1 cellular context compared by ENCODE assay signal in the genomic region with DNA sequence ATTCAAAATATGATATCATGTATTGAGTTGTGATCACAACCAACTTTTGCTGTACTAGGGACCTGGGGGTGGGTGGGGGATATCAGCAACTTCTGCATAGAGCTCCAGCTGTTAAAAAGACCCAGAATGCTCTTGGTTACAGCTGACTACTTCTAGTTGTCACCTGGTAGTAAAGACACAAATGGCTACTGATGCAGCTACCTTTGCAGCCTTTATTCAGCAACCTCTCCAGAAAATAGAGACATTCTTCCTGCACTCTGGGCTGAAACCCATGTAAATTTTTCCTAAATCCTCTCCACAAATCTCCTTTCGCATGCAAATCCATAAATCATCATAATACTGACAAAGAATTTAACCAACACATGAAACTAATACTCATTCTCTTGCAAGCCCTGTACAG.
TF ChIP-seq lines count a peak whose summit lies in the region.

No MANE protein-coding gene starts in this region.

TF ChIP-seq in K562, 482 proteins besides CTCF, POLR2A, EP300 and RAD21:
- TF ChIP-seq MEIS2 (IDR thresholded peaks at IDR 0.05; ENCODE audit: partially characterized antibody) = peak; percentile 33
- no peak for TF ChIP-seq NELFE (IDR thresholded peaks at IDR 0.05; ENCODE audit: insufficient read depth, insufficient read length)
- no peak for TF ChIP-seq ZNF253 (CRISPR knock-in tag; conservative IDR thresholded peaks at IDR 0.05)
- no peak for TF ChIP-seq POLR2H (tag; IDR thresholded peaks at IDR 0.05; ENCODE audit: low read depth)
- TF ChIP-seq USF1 (CRISPR knock-in tag; IDR thresholded peaks at IDR 0.05) = no peak
- TF ChIP-seq, protein P1, sequence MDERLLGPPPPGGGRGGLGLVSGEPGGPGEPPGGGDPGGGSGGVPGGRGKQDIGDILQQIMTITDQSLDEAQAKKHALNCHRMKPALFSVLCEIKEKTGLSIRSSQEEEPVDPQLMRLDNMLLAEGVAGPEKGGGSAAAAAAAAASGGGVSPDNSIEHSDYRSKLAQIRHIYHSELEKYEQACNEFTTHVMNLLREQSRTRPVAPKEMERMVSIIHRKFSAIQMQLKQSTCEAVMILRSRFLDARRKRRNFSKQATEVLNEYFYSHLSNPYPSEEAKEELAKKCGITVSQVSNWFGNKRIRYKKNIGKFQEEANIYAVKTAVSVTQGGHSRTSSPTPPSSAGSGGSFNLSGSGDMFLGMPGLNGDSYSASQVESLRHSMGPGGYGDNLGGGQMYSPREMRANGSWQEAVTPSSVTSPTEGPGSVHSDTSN (CRISPR knock-in tag; IDR thresholded peaks at IDR 0.05; ENCODE audit: low read depth) = no peak
- TF ChIP-seq, protein P1 (tag; conservative IDR thresholded peaks at IDR 0.05; ENCODE audit: low read depth) = 0 out of 2 replicates have a peak, but pooled peaks have one; percentile 11
